8 cellular contexts compared by ENCODE assay signal in genomic region chr2:85888020-85888744, GRCh38. TPM values are rescaled to one million over a fixed set of nuclear protein-coding genes. Genes with fewer than 3 reads are reported as not detected.
DNase-seq lines count a peak whose midpoint lies in the region; ATAC-seq and TF ChIP-seq lines count a peak whose summit lies in the region.

No MANE protein-coding gene starts in this region.

- ATAC-seq in HG03457 (IDR thresholded peaks at IDR 0.05; ENCODE audit: unreplicated experiment) (peak; percentile 6), GM21737 (IDR thresholded peaks at IDR 0.05; ENCODE audit: unreplicated experiment) (no peak)
- peak; percentile 12 for ATAC-seq in activated CD4-positive, alpha-beta T cell treated with anti-CD3 and anti-CD28 coated beads for 36 hours

- peak overlapping the region; percentile 72 for H3K4me3 Mint-ChIP-seq in activated CD4-positive, alpha-beta T cell treated with anti-CD3 and anti-CD28 coated beads for 36 hours

- POLR2A ChIA-PET in activated CD4-positive, alpha-beta T cell treated with anti-CD3 and anti-CD28 coated beads for 36 hours (lab: Charles Lee) = interaction anchor here (0.6 to 2.2 kb wide), 3 partner anchors 149 to 192 kb away, joined by 3 to 8 read pairs (median 5); no protein-coding TSS in a partner anchor

- no peaks in the 10 kb centered on the region for H3K9me3 Mint-ChIP-seq in activated CD4-positive, alpha-beta T cell treated with anti-CD3 and anti-CD28 coated beads for 36 hours (ENCODE audit: low read depth)

- peak overlapping the region; percentile 84 for H3K4me2 ChIP-seq in DOHH2 (ENCODE audit: low read length)

- no peaks in the 10 kb centered on the region for H3F3A ChIP-seq in DOHH2 (ENCODE audit: control insufficient read depth, insufficient read depth)

- peak; percentile 59 for DNase-seq in activated CD4-positive, alpha-beta T cell treated with anti-CD3 and anti-CD28 coated beads for 36 hours
- DNase-seq in coronary artery (ENCODE audit: low spot score) (no peak), midbrain (lab: John Stamatoyannopoulos, UW) (peak; percentile 69), cortex of kidney (lab: John Stamatoyannopoulos, UW) (no peak)

- CTCF ChIA-PET in activated CD4-positive, alpha-beta T cell treated with anti-CD3 and anti-CD28 coated beads for 36 hours (lab: Charles Lee) = interaction anchor here (0.7 to 6.3 kb wide), 19 partner anchors 9 to 192 kb away, joined by 3 to 71 read pairs (median 5); no protein-coding TSS in a partner anchor

- H3K9me3 ChIP-seq in DOHH2 (ENCODE audit: control insufficient read depth, insufficient read depth, low read length) (no peaks in the 10 kb centered on the region), subcutaneous abdominal adipose tissue (ENCODE audit: control insufficient read depth in 5 of 5, low read length in 5 of 5) (no peaks in the 10 kb centered on the region)

- TF ChIP-seq CTCF in DOHH2 (IDR thresholded peaks at IDR 0.05; ENCODE audit: low read depth, low read length, poor library complexity, severe bottlenecking) = no peak
- TF ChIP-seq CTCF in coronary artery (IDR thresholded peaks at IDR 0.05) = no peak

- H3K9me2 ChIP-seq in DOHH2 (replicated peaks; ENCODE audit: control insufficient read depth, low read length) = no peaks in the 10 kb centered on the region

- peak overlapping the region; percentile 70 for H3K27ac Mint-ChIP-seq in activated CD4-positive, alpha-beta T cell treated with anti-CD3 and anti-CD28 coated beads for 36 hours

- H3K27me3 Mint-ChIP-seq in activated CD4-positive, alpha-beta T cell treated with anti-CD3 and anti-CD28 coated beads for 36 hours = no peaks in the 10 kb centered on the region

- H3K27ac ChIP-seq in DOHH2 (ENCODE audit: low read depth, low read length) (no peak overlapping the region), coronary artery (peak overlapping the region; percentile 57 to 93), subcutaneous abdominal adipose tissue (ENCODE audit: low read depth, low read length) (peak overlapping the region; percentile 10)

- H3K27me3 ChIP-seq in DOHH2 (ENCODE audit: control insufficient read depth, low read length) (peaks cover 40% of the 10 kb centered on the region), subcutaneous abdominal adipose tissue (ENCODE audit: control insufficient read depth in 5 of 5, insufficient read depth in 4 of 5, low read length in 5 of 5) (no peaks in the 10 kb centered on the region)

- peak overlapping the region; percentile 76 for H3K4me3 ChIP-seq in DOHH2 (ENCODE audit: low read length)
- H3K4me3 ChIP-seq in coronary artery = peak overlapping the region; percentile 98
- H3K4me3 ChIP-seq in subcutaneous abdominal adipose tissue (ENCODE audit: low read depth in 1 of 5, low read length in 5 of 5) = peak overlapping the region; percentile 66 to 91 (median 76)

- peaks cover 18% of the 10 kb centered on the region for H3K4me1 ChIP-seq in DOHH2 (ENCODE audit: control insufficient read depth, low read length)
- H3K4me1 ChIP-seq in subcutaneous abdominal adipose tissue (ENCODE audit: control insufficient read depth in 5 of 5, insufficient read depth in 5 of 5, low read length in 5 of 5) = peaks cover 3 to 64% (median 53%) of the 10 kb centered on the region in 5 donors

- H4K20me1 ChIP-seq in DOHH2 (ENCODE audit: control insufficient read depth, insufficient read depth, low read depth, low read length) = no peaks in the 10 kb centered on the region

- H3K79me2 ChIP-seq in DOHH2 (ENCODE audit: control insufficient read depth, low read length) = no peaks in the 10 kb centered on the region

- H3K36me3 Mint-ChIP-seq in activated CD4-positive, alpha-beta T cell treated with anti-CD3 and anti-CD28 coated beads for 36 hours (ENCODE audit: low read depth) = peaks cover 2% of the 10 kb centered on the region

- intact Hi-C loops in activated CD4-positive, alpha-beta T cell treated with anti-CD3 and anti-CD28 coated beads for 36 hours (cut with DNase I, micrococcal nuclease) = loop anchor here (1.0 to 10.0 kb wide), 8 partner anchors 23 to 554 kb away; partner anchors contain the start of genes IMMT (in 2 of the 2), KDM3A (in 1 of the 2) and MRPL35 (in 1 of the 2)

- no peaks in the 10 kb centered on the region for H3K36me3 ChIP-seq in DOHH2 (ENCODE audit: control insufficient read depth, low read length)
- no peaks in the 10 kb centered on the region for H3K36me3 ChIP-seq in subcutaneous abdominal adipose tissue (ENCODE audit: control insufficient read depth in 5 of 5, insufficient read depth in 5 of 5, low read length in 5 of 5)

- peak overlapping the region in 4 of 5 donors; percentile 69 to 82 (median 74) for H3K9ac ChIP-seq in subcutaneous abdominal adipose tissue (ENCODE audit: low read length in 5 of 5)

- H3K4me1 Mint-ChIP-seq in activated CD4-positive, alpha-beta T cell treated with anti-CD3 and anti-CD28 coated beads for 36 hours = peaks cover 46% of the 10 kb centered on the region

RNA-seq across cellular contexts. Expression of gene ST3GAL5, which starts 0.6 kb away (rescaled TPM):
- 1 to 10 TPM; 6.2 to 7.3 TPM for total RNA-seq in activated CD4-positive, alpha-beta T cell treated with anti-CD3 and anti-CD28 coated beads for 36 hours

Comparison
In these comparisons a context has a peak if more than half of its experiments do, and no peak if none do; other contexts are left out.
1. DNase-seq: peak in activated CD4-positive, alpha-beta T cell treated with anti-CD3 and anti-CD28 coated beads for 36 hours (single experiment) and midbrain (single experiment); none in coronary artery (single experiment) and cortex of kidney (single experiment).
2. Peak in every context shown above with its lines, with median percentiles within 50 percentile points of each other: H3K4me3 ChIP-seq.